In genomic region chr19:36604656-36605100, GRCh38 we compare ENCODE assay signal across 1 cellular context.
TF ChIP-seq lines count a peak whose summit lies in the region.

No MANE protein-coding gene starts in this region.

TF ChIP-seq in GM12878, 131 proteins besides CTCF, POLR2A, EP300 and RAD21 (continued from another document):
- peak; percentile 26; the same call in 1 of the 2 replicates for TF ChIP-seq RELB (IDR thresholded peaks at IDR 0.05; ENCODE audit: low read depth)
- TF ChIP-seq BRCA1 (IDR thresholded peaks at IDR 0.05; ENCODE audit: low read depth, low read length) = no peak
- peak; percentile 77; the same call in 1 of the 2 replicates for TF ChIP-seq NBN (IDR thresholded peaks at IDR 0.05)
